Comparison of ENCODE assay signal across 16 cellular contexts in the genomic region with DNA sequence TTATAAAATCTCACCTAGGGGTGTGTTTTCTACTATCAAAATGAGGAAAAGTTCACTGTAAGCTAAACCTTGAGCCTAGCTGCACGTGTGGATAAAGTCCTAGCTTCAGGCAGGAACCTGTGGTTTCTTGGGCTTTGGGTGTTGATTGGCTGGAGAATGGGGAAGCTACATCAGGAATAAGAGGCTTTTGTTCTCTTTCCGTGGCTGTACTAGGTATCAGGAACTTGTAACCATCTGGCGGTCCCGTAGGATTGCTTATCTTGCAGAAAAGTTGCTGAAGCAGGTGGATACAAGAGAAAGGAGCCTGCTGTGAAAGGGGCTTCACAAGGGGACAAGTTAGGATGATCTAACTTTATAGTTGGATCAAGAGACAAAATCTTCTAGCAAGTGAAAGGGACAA.
DNase-seq lines count a peak whose midpoint lies in the region; ATAC-seq, FAIRE-seq and TF ChIP-seq lines count a peak whose summit lies in the region.
"Had no signal": no experiment of that assay in that cellular context is flagged by ENCODE, and none has a peak within 500 bp of the region (broad histone marks: within the 10 kb centered on the region; RNA-seq: fewer than 3 reads in every experiment).

No MANE protein-coding gene starts in this region.

- no peak for FAIRE-seq in small intestine (lab: Jason Lieb, UNC)

- H3K4me3 ChIP-seq in NB4 (ENCODE audit: low read depth, low read length) (no peak overlapping the region), endodermal cell (ENCODE audit: low read length) (no peak overlapping the region), small intestine (ENCODE audit: low read depth in 1 of 2, low read length in 2 of 2) (no peak overlapping the region)
- H3K4me3 ChIP-seq: ovary had no signal

- no peaks in the 10 kb centered on the region for H3K36me3 ChIP-seq in endodermal cell (ENCODE audit: control insufficient read depth, insufficient read depth, low read length)
- H3K36me3 ChIP-seq in small intestine (ENCODE audit: control insufficient read depth in 2 of 2, insufficient read depth in 2 of 2, low read length in 2 of 2) = no peaks in the 10 kb centered on the region
- H3K36me3 ChIP-seq: ovary had no signal

- peaks cover 5% of the 10 kb centered on the region for H3K4me1 Mint-ChIP-seq in activated T-cell treated with anti-CD3 and anti-CD28 coated beads, Interleukin-2, amount 50 U/mL, for 72 hours (ENCODE audit: low read depth)
- peaks cover 24% of the 10 kb centered on the region for H3K4me1 Mint-ChIP-seq in endodermal cell

- no peak for DNase-seq in activated T-cell treated with anti-CD3 and anti-CD28 coated beads, Interleukin-2, amount 50 U/mL, for 72 hours
- DNase-seq in activated T-cell treated with anti-CD3 and anti-CD28 coated beads, Interleukin-2, amount 50 U/mL, for 1 hour = no peak
- DNase-seq in NB4 (ENCODE audit: low read depth) (peak; percentile 34), endodermal cell (peak; percentile 62), small intestine (peak; percentile 31)
- DNase-seq: activated CD8-positive, alpha-beta memory T cell treated with anti-CD3 and anti-CD28 coated beads, Interleukin-2, amount 50 U/mL, for 48 hours; central memory CD4-positive, alpha-beta T cell; DMS153; MM.1S; NCI-H2171; ovary; stimulated activated CD4-positive, alpha-beta T cell treated with anti-CD3 and anti-CD28 coated beads, Interleukin-12 subunit alpha, Interleukin-12 subunit beta, amount 100 ng/mL, for 4 hours had no signal

- H3K36me3 Mint-ChIP-seq in activated T-cell treated with anti-CD3 and anti-CD28 coated beads, Interleukin-2, amount 50 U/mL, for 72 hours (ENCODE audit: insufficient read depth in 2 of 2) = no peaks in the 10 kb centered on the region
- H3K36me3 Mint-ChIP-seq in endodermal cell (ENCODE audit: low read depth) = no peaks in the 10 kb centered on the region

- H3K9me3 Mint-ChIP-seq in activated T-cell treated with anti-CD3 and anti-CD28 coated beads, Interleukin-2, amount 50 U/mL, for 72 hours = peaks cover 0 to 2% of the 10 kb centered on the region in 2 donors
- H3K9me3 Mint-ChIP-seq in endodermal cell = peaks cover 4% of the 10 kb centered on the region

- H3K4me3 Mint-ChIP-seq in activated T-cell treated with anti-CD3 and anti-CD28 coated beads, Interleukin-2, amount 50 U/mL, for 72 hours = peak overlapping the region in 1 of 2 donors; percentile 49
- no peak overlapping the region for H3K4me3 Mint-ChIP-seq in endodermal cell

- H3K9ac ChIP-seq in endodermal cell (ENCODE audit: extremely low read depth, low read length, poor library complexity, severe bottlenecking) = no peak overlapping the region

- peaks cover 13% of the 10 kb centered on the region for H3K4me1 ChIP-seq in endodermal cell (ENCODE audit: control insufficient read depth, insufficient read depth, low read length)
- H3K4me1 ChIP-seq in small intestine (ENCODE audit: control insufficient read depth in 2 of 2, insufficient read depth in 1 of 2, low read depth in 1 of 2, low read length in 1 of 2) = no peaks in the 10 kb centered on the region

- peaks cover 13% of the 10 kb centered on the region for H3K9me3 ChIP-seq in endodermal cell (ENCODE audit: control insufficient read depth, low read length)
- H3K9me3 ChIP-seq in small intestine (ENCODE audit: control insufficient read depth, low read depth) = no peaks in the 10 kb centered on the region
- H3K9me3 ChIP-seq: ovary had no signal

- H3K27ac Mint-ChIP-seq in activated T-cell treated with anti-CD3 and anti-CD28 coated beads, Interleukin-2, amount 50 U/mL, for 72 hours = peak overlapping the region; percentile 28
- no peak overlapping the region for H3K27ac Mint-ChIP-seq in endodermal cell

- H3K27me3 Mint-ChIP-seq in activated T-cell treated with anti-CD3 and anti-CD28 coated beads, Interleukin-2, amount 50 U/mL, for 72 hours (ENCODE audit: low read depth) = no peaks in the 10 kb centered on the region
- H3K27me3 Mint-ChIP-seq in endodermal cell (ENCODE audit: insufficient read depth) = peaks cover 47% of the 10 kb centered on the region

- TF ChIP-seq CTCF in NB4 (IDR thresholded peaks at IDR 0.05; ENCODE audit: low read depth, low read length) (no peak), endodermal cell (conservative IDR thresholded peaks at IDR 0.05) (no peak)

- WGBS in endodermal cell (ENCODE audit: insufficient coverage in 1 of 2, insufficient read length in 1 of 2), 2 experiments = 13 to 35% methylated on average over 4 of the region's 4 CpGs
- WGBS in small intestine, 3 donors = 8 to 41% (median 22%) methylated on average over 4 of the region's 4 CpGs

- no peak for TF ChIP-seq POLR2A in NB4 (IDR thresholded peaks at IDR 0.05; ENCODE audit: extremely low read depth, insufficient read length)

- H3K27ac ChIP-seq in endodermal cell (ENCODE audit: low read depth, low read length) = no peak overlapping the region
- H3K27ac ChIP-seq in small intestine (ENCODE audit: low read depth in 1 of 2, low read length in 1 of 2) = no peak overlapping the region
- H3K27ac ChIP-seq: ovary had no signal

- ATAC-seq in activated T-cell treated with anti-CD3 and anti-CD28 coated beads, Interleukin-2, amount 50 U/mL, for 72 hours (replicated peaks in 1 of 2) = no peak
- no peak for ATAC-seq in GM18870 (IDR thresholded peaks at IDR 0.05; ENCODE audit: unreplicated experiment)
- no peak for ATAC-seq in GM21360 (IDR thresholded peaks at IDR 0.05; ENCODE audit: unreplicated experiment)
- ATAC-seq in HG03469 (IDR thresholded peaks at IDR 0.05; ENCODE audit: unreplicated experiment) = no peak
- ATAC-seq: activated CD4-positive, CD25-positive, alpha-beta regulatory T cell treated with anti-CD3 and anti-CD28 coated beads, Interleukin-2, amount 50 U/mL, for 24 hours had no signal

- H3K27me3 ChIP-seq in endodermal cell (ENCODE audit: control insufficient read depth, insufficient read depth, low read length, poor library complexity, severe bottlenecking) = no peaks in the 10 kb centered on the region
- H3K27me3 ChIP-seq in small intestine (ENCODE audit: control insufficient read depth in 2 of 2, insufficient read depth in 2 of 2, low read length in 2 of 2) = no peaks in the 10 kb centered on the region
- H3K27me3 ChIP-seq: ovary had no signal

Comparison
In these comparisons a context has a peak if more than half of its experiments do, and no peak if none do; other contexts are left out.
1. DNase-seq: peak in NB4 (single experiment), endodermal cell (single experiment) and small intestine (single experiment); none in activated T-cell treated with anti-CD3 and anti-CD28 coated beads, Interleukin-2, amount 50 U/mL, for 72 hours (0 of 2) and activated T-cell treated with anti-CD3 and anti-CD28 coated beads, Interleukin-2, amount 50 U/mL, for 1 hour (single experiment).